Comparison of ENCODE assay signal across 8 cellular contexts in the genomic region with DNA sequence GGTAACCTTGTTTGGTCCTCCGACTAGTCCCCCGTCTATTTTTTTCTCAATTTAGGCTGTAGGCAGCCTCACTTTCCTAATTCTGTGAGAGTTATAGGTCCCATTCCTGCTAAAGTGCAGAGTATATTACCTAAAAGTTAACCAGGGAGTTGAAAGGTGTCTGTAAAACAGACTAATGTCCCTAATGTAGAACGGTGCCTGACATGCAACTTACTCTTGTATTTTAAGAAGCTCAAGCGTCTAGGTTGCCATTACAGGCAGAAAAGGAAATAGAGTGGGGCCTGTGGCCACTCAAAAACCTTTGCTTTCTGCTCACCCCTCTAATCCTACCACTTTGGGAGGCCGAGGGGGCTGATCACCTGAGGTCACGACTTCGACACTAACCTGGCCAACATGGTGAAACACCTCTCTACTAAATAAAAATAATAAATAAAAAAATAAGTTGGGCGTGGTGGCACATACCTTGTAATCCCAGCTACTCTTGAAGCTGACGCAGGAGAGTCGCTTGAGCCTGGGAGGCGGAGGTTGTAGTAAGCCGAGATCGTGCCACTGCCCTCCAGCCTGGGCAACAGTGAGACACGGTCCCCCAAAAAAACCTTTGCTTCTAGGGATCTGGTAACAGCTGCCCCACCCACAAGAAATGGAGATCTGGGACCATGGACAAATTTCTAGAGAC. TPM values are rescaled to one million over a fixed set of nuclear protein-coding genes. Genes with fewer than 3 reads are reported as not detected.
DNase-seq lines count a peak whose midpoint lies in the region; ATAC-seq lines count a peak whose summit lies in the region.

No MANE protein-coding gene starts in this region.

- intact Hi-C loops in dendritic cell treated with granulocyte-macrophage colony-stimulating factor and Interleukin-4, amounts not matched to agents 40 ng/mL and 50 ng/mL, for 4 days (cut with micrococcal nuclease) = loop anchor here (5.0 kb wide), 1 partner anchor 47 kb away; no protein-coding TSS in a partner anchor

- H3K9me3 Mint-ChIP-seq in dendritic cell treated with granulocyte-macrophage colony-stimulating factor and Interleukin-4, amounts not matched to agents 40 ng/mL and 50 ng/mL, for 4 days = peaks cover 8% of the 10 kb centered on the region
- peaks cover 4 to 18% (median 15%) of the 10 kb centered on the region in 7 donors for H3K9me3 Mint-ChIP-seq in naive B cell

- H3K4me1 ChIP-seq in ACC112 (ENCODE audit: control insufficient read depth, insufficient read depth, low read length, unreplicated experiment) (peaks cover 30% of the 10 kb centered on the region), SJSA1 (replicated peaks) (peaks cover 47% of the 10 kb centered on the region)

- H3K79me2 ChIP-seq in ACC112 (ENCODE audit: control insufficient read depth, insufficient read depth, low read length, unreplicated experiment) = peaks cover 57% of the 10 kb centered on the region

- peaks cover 30% of the 10 kb centered on the region for H3K36me3 ChIP-seq in ACC112 (ENCODE audit: insufficient read depth, low read length)
- no peaks in the 10 kb centered on the region; the same call in 1 of the 2 replicates for H3K36me3 ChIP-seq in H7 (replicated peaks; ENCODE audit: control insufficient read depth, insufficient read depth, low read length)
- peaks cover 28% of the 10 kb centered on the region for H3K36me3 ChIP-seq in SJSA1

- no peaks in the 10 kb centered on the region for H3K27me3 Mint-ChIP-seq in dendritic cell treated with granulocyte-macrophage colony-stimulating factor and Interleukin-4, amounts not matched to agents 40 ng/mL and 50 ng/mL, for 4 days
- no peaks in the 10 kb centered on the region for H3K27me3 Mint-ChIP-seq in naive B cell

- DNase-seq in H7 (no peak), SJSA1 (ENCODE audit: low read depth in 1 of 2, low spot score in 2 of 2) (peak in 1 of 2 experiments; percentile 35), naive B cell (no peak), NCI-H1694 (lab: John Stamatoyannopoulos, UW) (no peak)

- H3K9me3 ChIP-seq in SJSA1 (replicated peaks) = no peaks in the 10 kb centered on the region

- no peaks in the 10 kb centered on the region for H3K27me3 ChIP-seq in ACC112 (ENCODE audit: insufficient read depth, low read length)
- H3K27me3 ChIP-seq in H7 (ENCODE audit: control insufficient read depth, insufficient read depth, low read length) = no peaks in the 10 kb centered on the region
- no peaks in the 10 kb centered on the region for H3K27me3 ChIP-seq in SJSA1 (replicated peaks)

- no peak overlapping the region for H2AFZ ChIP-seq in ACC112 (ENCODE audit: low read length, unreplicated experiment)

- H3K4me3 Mint-ChIP-seq in dendritic cell treated with granulocyte-macrophage colony-stimulating factor and Interleukin-4, amounts not matched to agents 40 ng/mL and 50 ng/mL, for 4 days = peak overlapping the region; percentile 95
- H3K4me3 Mint-ChIP-seq in naive B cell = peak overlapping the region; percentile 95 to 100 (median 99)

- H3K4me1 Mint-ChIP-seq in dendritic cell treated with granulocyte-macrophage colony-stimulating factor and Interleukin-4, amounts not matched to agents 40 ng/mL and 50 ng/mL, for 4 days (ENCODE audit: low read depth) = peaks cover 28% of the 10 kb centered on the region
- H3K4me1 Mint-ChIP-seq in naive B cell = peaks cover 44 to 50% (median 48%) of the 10 kb centered on the region in 3 donors

- peak overlapping the region; percentile 100 for H3K27ac Mint-ChIP-seq in dendritic cell treated with granulocyte-macrophage colony-stimulating factor and Interleukin-4, amounts not matched to agents 40 ng/mL and 50 ng/mL, for 4 days
- H3K27ac Mint-ChIP-seq in naive B cell = peak overlapping the region; percentile 40 to 100 (median 99)

- H3K27ac ChIP-seq in ACC112 (ENCODE audit: low read depth, low read length) = peak overlapping the region; percentile 95
- H3K27ac ChIP-seq in SJSA1 = peak overlapping the region; percentile 71

- ATAC-seq in naive B cell (ENCODE audit: low read depth in 2 of 2) = no peak
- no peak for ATAC-seq in HG02678 (IDR thresholded peaks at IDR 0.05; ENCODE audit: unreplicated experiment)
- no peak for ATAC-seq in GM21723 (IDR thresholded peaks at IDR 0.05; ENCODE audit: unreplicated experiment)

- H3K4me3 ChIP-seq in ACC112 (ENCODE audit: low read depth, low read length) = peak overlapping the region; percentile 99
- H3K4me3 ChIP-seq in H7 (ENCODE audit: insufficient read depth, low read depth, low read length) = peak overlapping the region; percentile 95
- peak overlapping the region; percentile 56 for H3K4me3 ChIP-seq in SJSA1

- peaks cover 69% of the 10 kb centered on the region for H3K36me3 Mint-ChIP-seq in dendritic cell treated with granulocyte-macrophage colony-stimulating factor and Interleukin-4, amounts not matched to agents 40 ng/mL and 50 ng/mL, for 4 days (ENCODE audit: low read depth)
- peaks cover 36 to 43% of the 10 kb centered on the region in 2 donors for H3K36me3 Mint-ChIP-seq in naive B cell

RNA-seq across cellular contexts. Expression of gene HFE, which starts 37.9 kb away (rescaled TPM):
- 0.38 and 0.81 TPM in 2 replicates for total RNA-seq in H7 (2014; rRNA removed; shearing (Covaris generic))
- 2.6 and 3.5 TPM in 2 replicates for total RNA-seq in SJSA1 (2014; rRNA removed; shearing (Covaris generic))
- polyA plus RNA-seq in naive B cell (ENCODE audit: low read depth in 6 of 6) = 1 to 10 TPM in 4 of 6 donors, under 1 TPM in 1, not detected in 1; 0.47 to 3.3 (median 2.9) TPM
